9 cellular contexts compared by ENCODE assay signal in genomic region chr2:203330434-203330833, GRCh38. TPM values are rescaled to one million over a fixed set of nuclear protein-coding genes. Genes with fewer than 3 reads are reported as not detected.
DNase-seq lines count a peak whose midpoint lies in the region; ATAC-seq and FAIRE-seq lines count a peak whose summit lies in the region.
"Had no signal": no experiment of that assay in that cellular context is flagged by ENCODE, and none has a peak within 500 bp of the region (broad histone marks: within the 10 kb centered on the region; RNA-seq: fewer than 3 reads in every experiment).

No MANE protein-coding gene starts in this region.

- peaks cover 4% of the 10 kb centered on the region for H3K36me3 Mint-ChIP-seq in CD4-positive, CD25-positive, alpha-beta regulatory T cell
- H3K36me3 Mint-ChIP-seq in activated naive CD8-positive, alpha-beta T cell, result no peaks in the 10 kb centered on the region

- H3K4me1 Mint-ChIP-seq in CD4-positive, CD25-positive, alpha-beta regulatory T cell, result peaks cover 21 to 49% (median 27%) of the 10 kb centered on the region in 4 donors
- peaks cover 38% of the 10 kb centered on the region for H3K4me1 Mint-ChIP-seq in activated naive CD8-positive, alpha-beta T cell (ENCODE audit: low read depth)

- H3K9me3 Mint-ChIP-seq in CD4-positive, CD25-positive, alpha-beta regulatory T cell, result no peaks in the 10 kb centered on the region
- H3K9me3 Mint-ChIP-seq in activated naive CD8-positive, alpha-beta T cell (ENCODE audit: low read depth), result no peaks in the 10 kb centered on the region

- H3K4me3 Mint-ChIP-seq in CD4-positive, CD25-positive, alpha-beta regulatory T cell, result peak overlapping the region; percentile 90 to 93 (median 92)
- H3K4me3 Mint-ChIP-seq in activated naive CD8-positive, alpha-beta T cell, result peak overlapping the region; percentile 91

- H3K27ac ChIP-seq in CD4-positive, CD25-positive, alpha-beta regulatory T cell (ENCODE audit: insufficient read depth, low read length, poor library complexity, severe bottlenecking), result no peak overlapping the region

- no peaks in the 10 kb centered on the region for H3K27me3 ChIP-seq in CD4-positive, CD25-positive, alpha-beta regulatory T cell (ENCODE audit: control insufficient read depth, insufficient read depth, low read length)

- no peak overlapping the region for H3K4me3 ChIP-seq in CD4-positive, CD25-positive, alpha-beta regulatory T cell (ENCODE audit: low read depth, low read length)

- H3K9me3 ChIP-seq in CD4-positive, CD25-positive, alpha-beta regulatory T cell (ENCODE audit: control insufficient read depth in 2 of 2, low read length in 2 of 2), result no peaks in the 10 kb centered on the region

- H3K36me3 ChIP-seq in CD4-positive, CD25-positive, alpha-beta regulatory T cell (ENCODE audit: control insufficient read depth, insufficient read depth, low read length), result no peaks in the 10 kb centered on the region

- H3K4me1 ChIP-seq in CD4-positive, CD25-positive, alpha-beta regulatory T cell (ENCODE audit: control insufficient read depth, insufficient read depth, low read length, poor library complexity, severe bottlenecking), result peaks cover 12% of the 10 kb centered on the region

- no peak for DNase-seq in CD4-positive, CD25-positive, alpha-beta regulatory T cell
- DNase-seq in HT-29 (ENCODE audit: low spot score) (peak; percentile 19), kidney tubule cell (ENCODE audit: low spot score) (peak; percentile 4), HTR-8/SVneo (ENCODE audit: insufficient read length, low spot score) (no peak)
- DNase-seq: NCI-H2227 treated with DMSO at 0.1 percent for 48 hours had no signal

- no peak for ATAC-seq in CD4-positive, CD25-positive, alpha-beta regulatory T cell (ENCODE audit: low read depth in 2 of 2)
- ATAC-seq in HG03135 (IDR thresholded peaks at IDR 0.05; ENCODE audit: unreplicated experiment) (no peak), HG02588 (IDR thresholded peaks at IDR 0.05; ENCODE audit: unreplicated experiment) (no peak), GM19467 (IDR thresholded peaks at IDR 0.05; ENCODE audit: unreplicated experiment) (no peak)

- peak overlapping the region in 1 of 3 donors; percentile 39 for H3K27ac Mint-ChIP-seq in CD4-positive, CD25-positive, alpha-beta regulatory T cell
- peak overlapping the region; percentile 50 for H3K27ac Mint-ChIP-seq in activated naive CD8-positive, alpha-beta T cell

- H3K27me3 Mint-ChIP-seq in CD4-positive, CD25-positive, alpha-beta regulatory T cell, result no peaks in the 10 kb centered on the region
- H3K27me3 Mint-ChIP-seq in activated naive CD8-positive, alpha-beta T cell, result no peaks in the 10 kb centered on the region

- no peak for FAIRE-seq in HTR-8/SVneo (lab: Jason Lieb, UNC)

RNA-seq across cellular contexts. Expression of gene ABI2, which starts 2.2 kb away (rescaled TPM):
- 28.6 TPM for total RNA-seq in CD4-positive, CD25-positive, alpha-beta regulatory T cell
- polyA plus RNA-seq in CD4-positive, CD25-positive, alpha-beta regulatory T cell, result 10 to 100 TPM; 17.2 to 25.7 (median 22.4) TPM
- total RNA-seq in HT-29 (2014; rRNA removed; shearing (Covaris generic)), result 23.1 and 27.9 TPM in 2 replicates

Comparison
In these comparisons a context has a peak if more than half of its experiments do, and no peak if none do; other contexts are left out.
1. DNase-seq: peak in HT-29 (single experiment) and kidney tubule cell (single experiment); none in CD4-positive, CD25-positive, alpha-beta regulatory T cell (0 of 3) and HTR-8/SVneo (single experiment).